ENCODE assay signal across 8 cellular contexts in the genomic region with DNA sequence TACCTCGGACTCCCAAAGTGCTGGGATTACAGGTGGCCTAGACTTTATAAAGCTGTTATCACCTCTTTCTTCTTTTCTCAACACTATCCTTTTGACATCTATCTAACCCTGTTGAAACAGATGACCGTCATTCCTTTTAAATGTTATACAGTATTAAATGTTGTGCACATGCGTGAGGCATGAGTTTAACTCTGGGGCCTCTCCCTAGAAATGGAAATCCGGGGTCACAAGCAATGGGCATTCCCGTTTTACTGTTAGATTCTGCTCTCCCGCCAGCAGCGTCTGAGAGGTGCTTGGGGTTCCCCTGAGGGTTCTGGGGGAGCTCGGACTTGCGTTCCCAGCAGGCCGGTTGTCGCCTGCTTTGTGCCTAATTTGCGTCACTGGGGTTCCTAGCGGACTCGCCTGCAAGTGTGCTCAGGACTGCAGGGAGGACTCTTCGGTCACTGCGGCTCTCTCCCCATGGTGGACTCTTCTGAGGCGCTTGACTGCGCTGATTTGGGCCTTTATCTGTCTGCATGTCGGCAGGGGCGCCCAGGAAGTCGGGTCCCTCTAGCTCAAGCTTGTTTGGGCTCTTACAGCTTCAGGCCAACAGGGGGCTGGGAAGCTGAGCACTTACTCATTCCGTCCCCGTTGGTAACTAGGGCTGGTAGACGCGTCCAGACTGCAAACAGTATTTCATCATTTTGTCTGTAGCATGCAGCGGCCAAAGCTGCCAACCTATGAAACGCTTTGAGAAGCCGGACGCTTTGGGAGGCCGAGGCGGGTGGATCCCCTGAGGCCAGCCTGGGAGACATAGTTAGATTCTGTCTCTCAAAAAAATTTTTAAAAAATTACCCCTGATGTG. TPM values are rescaled to one million over a fixed set of nuclear protein-coding genes. Genes with fewer than 3 reads are reported as not detected.
DNase-seq lines count a peak whose midpoint lies in the region; ATAC-seq and TF ChIP-seq lines count a peak whose summit lies in the region.

No MANE protein-coding gene starts in this region.

- 18 to 62% methylated on average over 5 to 22 of the region's 31 CpGs for WGBS in esophagus squamous epithelium, 2 donors

- no peak for TF ChIP-seq POLR2A in esophagus squamous epithelium (IDR thresholded peaks at IDR 0.05)

- peaks cover 33 to 85% (median 65%) of the 10 kb centered on the region in 7 donors for H3K4me1 Mint-ChIP-seq in naive thymus-derived CD4-positive, alpha-beta T cell

- peaks cover 12 to 28% (median 25%) of the 10 kb centered on the region in 5 donors for H3K36me3 Mint-ChIP-seq in naive thymus-derived CD4-positive, alpha-beta T cell

- H3K27ac Mint-ChIP-seq in naive thymus-derived CD4-positive, alpha-beta T cell, result peak overlapping the region; percentile 80 to 98 (median 94)

- H3K4me1 ChIP-seq in esophagus squamous epithelium, result peaks cover 0 to 39% (median 24%) of the 10 kb centered on the region in 3 donors
- H3K4me1 ChIP-seq in naive thymus-derived CD4-positive, alpha-beta T cell (ENCODE audit: control insufficient read depth in 2 of 2, insufficient read depth in 2 of 2, low read length in 2 of 2), result peaks cover 46 to 52% of the 10 kb centered on the region in 2 donors

- H3K27me3 ChIP-seq in esophagus squamous epithelium, result no peaks in the 10 kb centered on the region
- no peaks in the 10 kb centered on the region for H3K27me3 ChIP-seq in naive thymus-derived CD4-positive, alpha-beta T cell (ENCODE audit: control insufficient read depth in 2 of 2, insufficient read depth in 2 of 2, low read length in 2 of 2)

- POLR2A ChIA-PET in naive thymus-derived CD4-positive, alpha-beta T cell (lab: Charles Lee), result interaction anchor here (0.9 to 4.2 kb wide), 5 partner anchors 25 to 35 kb away, joined by 4 to 26 read pairs (median 5); a partner anchor contains a TSS

- peaks cover 0 to 5% (median 0%) of the 10 kb centered on the region in 11 donors for H3K9me3 Mint-ChIP-seq in naive thymus-derived CD4-positive, alpha-beta T cell

- intact Hi-C loops in esophagus squamous epithelium (cut with DNase I), result no loop called here
- intact Hi-C loops in naive thymus-derived CD4-positive, alpha-beta T cell (cut with micrococcal nuclease), result loop anchor here (1.0 to 10.0 kb wide), 9 partner anchors 10 to 1077 kb away; a partner anchor contains a TSS

- ATAC-seq in GM18517 (IDR thresholded peaks at IDR 0.05; ENCODE audit: unreplicated experiment), result peak; percentile 67
- peak; percentile 30 for ATAC-seq in HG03066 (IDR thresholded peaks at IDR 0.05; ENCODE audit: low read depth, unreplicated experiment)
- ATAC-seq in naive thymus-derived CD4-positive, alpha-beta T cell, result peak; percentile 53

- no peaks in the 10 kb centered on the region for H3K27me3 Mint-ChIP-seq in naive thymus-derived CD4-positive, alpha-beta T cell

- peak; percentile 30 to 62 (median 44) for TF ChIP-seq CTCF in esophagus squamous epithelium (IDR thresholded peaks at IDR 0.05)

- peaks cover 0 to 28% (median 9%) of the 10 kb centered on the region in 3 donors for H3K36me3 ChIP-seq in esophagus squamous epithelium
- peaks cover 9 to 20% (median 18%) of the 10 kb centered on the region in 3 experiments for H3K36me3 ChIP-seq in naive thymus-derived CD4-positive, alpha-beta T cell (ENCODE audit: control insufficient read depth in 2 of 3, insufficient read depth in 3 of 3, low read length in 3 of 3)

- peak overlapping the region; percentile 80 to 97 (median 94) for H3K4me3 ChIP-seq in esophagus squamous epithelium
- H3K4me3 ChIP-seq in naive thymus-derived CD4-positive, alpha-beta T cell (ENCODE audit: low read length), result peak overlapping the region; percentile 68

- H3K27ac ChIP-seq in esophagus squamous epithelium, result peak overlapping the region; percentile 90 to 99 (median 98)
- peak overlapping the region; percentile 90 for H3K27ac ChIP-seq in naive thymus-derived CD4-positive, alpha-beta T cell (ENCODE audit: low read depth, low read length)

- no peaks in the 10 kb centered on the region for H3K9me3 ChIP-seq in esophagus squamous epithelium
- no peaks in the 10 kb centered on the region for H3K9me3 ChIP-seq in naive thymus-derived CD4-positive, alpha-beta T cell (ENCODE audit: control insufficient read depth in 2 of 3, low read length in 3 of 3)

- H3K4me3 Mint-ChIP-seq in naive thymus-derived CD4-positive, alpha-beta T cell, result peak overlapping the region; percentile 77 to 91 (median 81)

- DNase-seq in AG08396 (ENCODE audit: low spot score), result peak; percentile 85
- DNase-seq in OCI-M1 (lab: John Stamatoyannopoulos, UW), result peak; percentile 88
- peak; percentile 78 to 81 for DNase-seq in activated T-cell treated with anti-CD3 and anti-CD28 coated beads, Interleukin-2, amount 50 U/mL, for 48 hours
- DNase-seq in esophagus squamous epithelium (lab: John Stamatoyannopoulos, UW), result peak; percentile 28
- DNase-seq in naive thymus-derived CD4-positive, alpha-beta T cell, result peak; percentile 29 to 69 (median 47)
- DNase-seq in stimulated activated CD8-positive, alpha-beta memory T cell treated with anti-CD3 and anti-CD28 coated beads, Interleukin-7, amount 100 ng/mL, for 48 hours (ENCODE audit: extremely low read depth in 1 of 2, low read depth in 1 of 2), result peak; percentile 33 to 73

- CTCF ChIA-PET in naive thymus-derived CD4-positive, alpha-beta T cell (lab: Charles Lee), result interaction anchor here (0.7 to 1.3 kb wide), 3 partner anchors 33 to 53 kb away, joined by 3 to 5 read pairs (median 3); no protein-coding TSS in a partner anchor

RNA-seq across cellular contexts. Expression of a gene that starts 1.2 kb away (rescaled TPM):
- total RNA-seq in esophagus squamous epithelium, result 100 to 1,000 TPM; 204 to 375 (median 325) TPM
- 100 to 1,000 TPM; 255 to 925 (median 269) TPM for total RNA-seq in naive thymus-derived CD4-positive, alpha-beta T cell
- 100 to 1,000 TPM; 527 to 617 TPM for polyA plus RNA-seq in naive thymus-derived CD4-positive, alpha-beta T cell

RNA-seq across cellular contexts. Expression of a gene that starts 31.6 kb away (rescaled TPM):
- total RNA-seq in esophagus squamous epithelium, result 10 to 100 TPM in 1 of 4 donors, 1 to 10 TPM in 3; 1.2 to 14.1 (median 4.1) TPM
- 10 to 100 TPM; 15.3 to 30.3 (median 21.5) TPM for total RNA-seq in naive thymus-derived CD4-positive, alpha-beta T cell
- 1 to 10 TPM; 7.6 to 8.0 TPM for polyA plus RNA-seq in naive thymus-derived CD4-positive, alpha-beta T cell

Comparison
In these comparisons a context has a peak if more than half of its experiments do, and no peak if none do; other contexts are left out.
1. Peak in every context shown above with its lines: DNase-seq, ATAC-seq, H3K4me3 ChIP-seq and H3K27ac ChIP-seq.
2. DNase-seq: peak in every context shown above with its lines; median percentile 88 in OCI-M1; 85 in AG08396; 80 in activated T-cell treated with anti-CD3 and anti-CD28 coated beads, Interleukin-2, amount 50 U/mL, for 48 hours; 53 in stimulated activated CD8-positive, alpha-beta memory T cell treated with anti-CD3 and anti-CD28 coated beads, Interleukin-7, amount 100 ng/mL, for 48 hours; 47 in naive thymus-derived CD4-positive, alpha-beta T cell; 28 in esophagus squamous epithelium.